ENCODE assay signal across 8 cellular contexts in genomic region chr5:218457-219289, GRCh38. TPM values are rescaled to one million over a fixed set of nuclear protein-coding genes. Genes with fewer than 3 reads are reported as not detected.
DNase-seq lines count a peak whose midpoint lies in the region; ATAC-seq and TF ChIP-seq lines count a peak whose summit lies in the region.

No MANE protein-coding gene starts in this region.

- 0 to 1% (median 0%) methylated on average over 28 to 73 of the region's 73 CpGs for WGBS in stomach, 5 donors

- CTCF ChIA-PET in T-cell (lab: Charles Lee), result interaction anchor here in 1 of 2 donors (0.6 to 1.5 kb wide), 3 partner anchors 26 to 30 kb away, joined by 3 to 9 read pairs (median 4); no protein-coding TSS in a partner anchor

- no peak for TF ChIP-seq POLR2A in stomach (IDR thresholded peaks at IDR 0.05)

- no peaks in the 10 kb centered on the region for H3K9me3 Mint-ChIP-seq in T-cell

- peaks cover 55 to 68% (median 62%) of the 10 kb centered on the region in 3 donors for H3K4me1 Mint-ChIP-seq in T-cell

- TF ChIP-seq CTCF in dorsolateral prefrontal cortex (IDR thresholded peaks at IDR 0.05 in 54 of 56, conservative IDR thresholded peaks at IDR 0.05 in 2 of 56; ENCODE audit: low read depth in 1 of 56, partially characterized antibody in 56 of 56) (no peak), stomach (IDR thresholded peaks at IDR 0.05) (no peak)

- intact Hi-C loops in dorsolateral prefrontal cortex (cut with DNase I) (loop anchor here in 1 of 2 donors (5.0 kb wide), 1 partner anchor 54 kb away; the partner anchor contains the start of gene PDCD6), stomach (cut with DNase I; ENCODE audit: low total_unique reads) (no loop called here)

- peak overlapping the region in 55 of 59 donors; percentile 43 to 93 (median 84) for H3K27ac ChIP-seq in dorsolateral prefrontal cortex
- peak overlapping the region; percentile 88 to 94 (median 93) for H3K27ac ChIP-seq in stomach

- peaks cover 11 to 70% (median 41%) of the 10 kb centered on the region in 4 donors for H3K4me1 ChIP-seq in stomach

- peak overlapping the region; percentile 88 to 94 (median 93) for H3K4me3 Mint-ChIP-seq in T-cell

- DNase-seq in COLO668 (lab: John Stamatoyannopoulos, UW; ENCODE audit: unreplicated experiment) (peak; percentile 48), T-cell (peak in 10 of 34 experiments; percentile 3 to 15 (median 6)), dorsolateral prefrontal cortex (peak in 3 of 10 donors; percentile 34 to 60 (median 49)), medulla oblongata (ENCODE audit: extremely low spot score) (peak; percentile 44), stomach (peak; percentile 56), NCI-H1436 (lab: John Stamatoyannopoulos, UW) (no peak)

- no peaks in the 10 kb centered on the region for H3K9me3 ChIP-seq in stomach

- H3K27me3 ChIP-seq in dorsolateral prefrontal cortex (no peaks in the 10 kb centered on the region), stomach (no peaks in the 10 kb centered on the region)

- H3K4me3 ChIP-seq in dorsolateral prefrontal cortex, result peak overlapping the region; percentile 66 to 99 (median 94)
- peak overlapping the region; percentile 89 to 98 (median 98) for H3K4me3 ChIP-seq in stomach

- H3K27ac Mint-ChIP-seq in T-cell, result peak overlapping the region; percentile 91 to 94

- no peaks in the 10 kb centered on the region for H3K27me3 Mint-ChIP-seq in T-cell

- POLR2A ChIA-PET in T-cell (lab: Charles Lee), result interaction anchor here in 1 of 2 donors (0.7 to 1.0 kb wide), 3 partner anchors 30 to 1162 kb away, joined by 3 read pairs; no protein-coding TSS in a partner anchor

- H3K36me3 Mint-ChIP-seq in T-cell, result peaks cover 22% of the 10 kb centered on the region

- TF ChIP-seq EP300 in stomach (IDR thresholded peaks at IDR 0.05), result no peak

- ATAC-seq in GM19455 (IDR thresholded peaks at IDR 0.05; ENCODE audit: unreplicated experiment) (peak; percentile 28), HG03521 (IDR thresholded peaks at IDR 0.05; ENCODE audit: unreplicated experiment) (peak; percentile 23), T-cell (replicated peaks in 1 of 4) (peak; percentile 12 to 25 (median 20))

- H3K36me3 ChIP-seq in stomach, result peaks cover 0 to 13% (median 10%) of the 10 kb centered on the region in 4 donors

RNA-seq across cellular contexts. Expression of gene SDHA, which starts 0.6 kb away (rescaled TPM):
- total RNA-seq in T-cell, result 100 to 1,000 TPM; 122 to 209 (median 140) TPM
- 100 to 1,000 TPM; 112 to 251 (median 177) TPM for total RNA-seq in dorsolateral prefrontal cortex
- total RNA-seq in stomach, result 100 to 1,000 TPM in 3 of 5 donors, 10 to 100 TPM in 2; 78.8 to 509 (median 116) TPM
- 100 to 1,000 TPM in 2 of 3 donors, 10 to 100 TPM in 1; 96.7 to 114 (median 108) TPM for polyA plus RNA-seq in stomach

RNA-seq across cellular contexts. Expression of gene CCDC127, which starts 0.7 kb away (rescaled TPM):
- total RNA-seq in T-cell, result 1 to 10 TPM; 2.5 to 9.8 (median 6.3) TPM
- 10 to 100 TPM in 91 of 120 experiments, 1 to 10 TPM in 29; 6.3 to 19.1 (median 11.6) TPM for total RNA-seq in dorsolateral prefrontal cortex
- 1 to 10 TPM; 1.2 to 8.5 (median 5.5) TPM for total RNA-seq in stomach
- polyA plus RNA-seq in stomach, result 1 to 10 TPM; 1.5 to 1.9 (median 1.7) TPM

RNA-seq across cellular contexts. Expression of gene LRRC14B, which starts 27.4 kb away (rescaled TPM):
- total RNA-seq in T-cell (not detected), dorsolateral prefrontal cortex (under 1 TPM in 35 of 120 experiments, not detected in 85; 0.24 to 0.82 (median 0.41) TPM), stomach (under 1 TPM in 1 of 5 donors, not detected in 4; 0.37 TPM)
- under 1 TPM in 1 of 3 donors, not detected in 2; 0.05 TPM for polyA plus RNA-seq in stomach

RNA-seq across cellular contexts. Expression of gene PDCD6, which starts 52.8 kb away (rescaled TPM):
- total RNA-seq in T-cell (100 to 1,000 TPM in 1 of 5 donors, 10 to 100 TPM in 4; 61.0 to 104 (median 92.6) TPM), dorsolateral prefrontal cortex (10 to 100 TPM; 62.0 to 99.6 (median 81.7) TPM), stomach (100 to 1,000 TPM in 1 of 5 donors, 10 to 100 TPM in 4; 58.5 to 105 (median 72.3) TPM)
- polyA plus RNA-seq in stomach, result 100 to 1,000 TPM; 108 to 119 (median 117) TPM
